In the genomic region with DNA sequence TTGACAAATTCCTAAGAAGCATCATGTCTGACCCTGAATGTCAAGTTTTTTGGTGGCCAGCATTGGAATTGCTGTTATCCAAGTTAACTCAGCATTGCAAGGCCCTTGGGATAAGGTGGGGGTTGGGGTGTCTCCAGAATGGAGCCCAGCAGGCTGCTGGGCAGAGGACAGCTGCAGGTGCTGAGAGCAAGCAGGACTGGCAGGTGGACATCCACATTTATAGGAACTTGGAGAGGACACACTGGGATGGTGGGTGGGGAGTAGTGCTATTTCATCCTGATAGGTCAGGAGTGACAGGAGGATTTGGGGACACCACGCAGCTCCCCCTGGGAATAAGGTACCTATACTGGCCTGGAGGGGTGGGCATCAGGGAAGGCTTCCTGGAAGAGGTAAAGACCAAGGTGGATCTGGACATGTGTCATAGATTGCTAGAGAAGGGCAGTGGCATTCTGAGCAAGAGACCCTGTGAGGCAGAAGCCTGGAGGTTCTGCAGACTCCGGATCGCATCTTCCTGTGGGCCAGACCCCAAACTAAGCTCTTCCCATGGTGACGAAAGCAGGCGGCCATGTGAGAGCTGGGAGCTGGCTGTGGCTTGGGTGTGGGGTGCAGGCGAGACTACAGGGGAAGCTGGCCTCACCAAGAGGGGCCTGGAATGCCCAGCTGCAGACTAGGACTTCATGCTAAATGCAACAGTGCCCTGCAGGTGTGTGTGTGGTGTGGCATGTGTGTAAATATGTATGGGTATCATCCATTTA, we compare ENCODE assay signal across 20 cellular contexts.
"Had no signal": no experiment of that assay in that cellular context is flagged by ENCODE, and none has a peak within 500 bp of the region (broad histone marks: within the 10 kb centered on the region; RNA-seq: fewer than 3 reads in every experiment).

No MANE protein-coding gene starts in this region.

- H3K27me3 Mint-ChIP-seq: type B pancreatic cell had no signal

- ATAC-seq: left cardiac atrium, lower lobe of right lung had no signal

- H3K36me3 Mint-ChIP-seq: activated naive CD4-positive, alpha-beta T cell treated with anti-CD3 and anti-CD28 coated beads, Interleukin-2, amount 50 U/mL, for 72 hours; immature natural killer cell; mesothelial cell of epicardium; type B pancreatic cell had no signal

- DNase-seq: activated CD4-positive, CD25-positive, alpha-beta regulatory T cell treated with anti-CD3 and anti-CD28 coated beads, Interleukin-2, amount 50 U/mL, for 72 hours; activated effector memory CD4-positive, alpha-beta T cell treated with Interleukin-2 at 50 U/mL for 16 hours; amygdala; brain microvascular endothelial cell; effector CD8-positive, alpha-beta T cell; head of caudate nucleus; immature natural killer cell; left cardiac atrium; lower lobe of right lung; stimulated activated CD4-positive, alpha-beta T cell treated with anti-CD3 and anti-CD28 coated beads, Interleukin-15, amount 100 ng/mL, for 24 hours; stimulated activated CD4-positive, alpha-beta T cell treated with anti-CD3 and anti-CD28 coated beads, Interleukin-4, amount 100 ng/mL, for 1 hour; stimulated activated naive CD4-positive, alpha-beta T cell treated with Interleukin-2 at 50 U/mL for 16 hours; substantia nigra; T1000 had no signal

- H3K9me3 ChIP-seq: lower lobe of right lung, right atrium auricular region had no signal

- H3K27ac Mint-ChIP-seq: immature natural killer cell, mesothelial cell of epicardium had no signal

- H3K4me3 ChIP-seq: lower lobe of right lung, right atrium auricular region, SK-N-MC had no signal

- H3K36me3 ChIP-seq: brain microvascular endothelial cell, lower lobe of right lung, right atrium auricular region had no signal

- H3K4me1 Mint-ChIP-seq: immature natural killer cell had no signal

- H3K27me3 ChIP-seq: brain microvascular endothelial cell, right atrium auricular region had no signal

- H3K27ac ChIP-seq: brain microvascular endothelial cell, epithelial cell of prostate, lower lobe of right lung, SK-N-MC had no signal

- H3K4me3 Mint-ChIP-seq: immature natural killer cell, mesothelial cell of epicardium, type B pancreatic cell had no signal

- H3K9me3 Mint-ChIP-seq: activated naive CD4-positive, alpha-beta T cell treated with anti-CD3 and anti-CD28 coated beads, Interleukin-2, amount 50 U/mL, for 72 hours; immature natural killer cell; mesothelial cell of epicardium; type B pancreatic cell had no signal
